ENCODE assay signal across 1 cellular context in genomic region chr17:18626152-18626870, GRCh38.
TF ChIP-seq lines count a peak whose summit lies in the region.

No MANE protein-coding gene starts in this region.

TF ChIP-seq in H1, 55 proteins besides CTCF, POLR2A, EP300 and RAD21:
- no peak for TF ChIP-seq CBX8 (IDR thresholded peaks at IDR 0.05; ENCODE audit: borderline replicate concordance, low read depth, low read length)
- TF ChIP-seq SP2 (IDR thresholded peaks at IDR 0.05; ENCODE audit: low read length), result no peak
- no peak for TF ChIP-seq HDAC6 (IDR thresholded peaks at IDR 0.05; ENCODE audit: low read depth, low read length)
- TF ChIP-seq KDM1A (IDR thresholded peaks at IDR 0.05; ENCODE audit: borderline replicate concordance, low read length), result no peak
- no peak for TF ChIP-seq FOSL1 (IDR thresholded peaks at IDR 0.05; ENCODE audit: insufficient read depth, low read depth, low read length)
- TF ChIP-seq PHF8 (conservative IDR thresholded peaks at IDR 0.05; ENCODE audit: low read depth, low read length), result no peak
- no peak for TF ChIP-seq YY1 (IDR thresholded peaks at IDR 0.05; ENCODE audit: low read depth, low read length)
- no peak for TF ChIP-seq POU5F1 (IDR thresholded peaks at IDR 0.05; ENCODE audit: low read depth, low read length)
- no peak for TF ChIP-seq POLR2AphosphoS5 (IDR thresholded peaks at IDR 0.05; ENCODE audit: low read depth, low read length)
- no peak for TF ChIP-seq CHD1 (IDR thresholded peaks at IDR 0.05; ENCODE audit: low read depth, low read length)
